Comparison of ENCODE assay signal across 9 cellular contexts in genomic region chr11:102361100-102362021, GRCh38. TPM values are rescaled to one million over a fixed set of nuclear protein-coding genes. Genes with fewer than 3 reads are reported as not detected.
DNase-seq lines count a peak whose midpoint lies in the region; ATAC-seq, FAIRE-seq and TF ChIP-seq lines count a peak whose summit lies in the region.
"Had no signal": no experiment of that assay in that cellular context is flagged by ENCODE, and none has a peak within 500 bp of the region (broad histone marks: within the 10 kb centered on the region; RNA-seq: fewer than 3 reads in every experiment).

No MANE protein-coding gene starts in this region.

- no peaks in the 10 kb centered on the region for H3K27me3 Mint-ChIP-seq in effector memory CD8-positive, alpha-beta T cell

- peaks cover 22 to 47% of the 10 kb centered on the region in 2 donors for H3K4me1 Mint-ChIP-seq in effector memory CD8-positive, alpha-beta T cell (ENCODE audit: low read depth in 2 of 2)

- ATAC-seq in GM21619 (IDR thresholded peaks at IDR 0.05; ENCODE audit: unreplicated experiment) = peak; percentile 92
- peak; percentile 86 for ATAC-seq in effector memory CD8-positive, alpha-beta T cell (replicated peaks)

- no peak for DNase-seq in GM12891 (ENCODE audit: insufficient read length, low spot score)
- peak in 2 of 3 experiments; percentile 24 to 31 for DNase-seq in effector memory CD8-positive, alpha-beta T cell
- no peak for DNase-seq in dermis blood vessel endothelial cell
- DNase-seq in SIG-M5 treated with dmso at 0.1 percent for 504 hours (lab: John Stamatoyannopoulos, UW; ENCODE audit: unreplicated experiment) = no peak
- no peak for DNase-seq in NCI-H1694 treated with DMSO at 0.1 percent for 48 hours (lab: John Stamatoyannopoulos, UW)
- no peak for DNase-seq in NCI-H1092 treated with DMSO at 0.1 percent for 48 hours (lab: John Stamatoyannopoulos, UW)
- DNase-seq: esophagus squamous epithelium had no signal

- H3K36me3 ChIP-seq in KOPT-K1 (ENCODE audit: insufficient read depth, low read length) = peaks cover 44% of the 10 kb centered on the region

- H3K4me3 Mint-ChIP-seq in effector memory CD8-positive, alpha-beta T cell = peak overlapping the region; percentile 58 to 69

- no peaks in the 10 kb centered on the region for H3K9me3 Mint-ChIP-seq in effector memory CD8-positive, alpha-beta T cell

- peaks cover 9% of the 10 kb centered on the region for H3K9me3 ChIP-seq in KOPT-K1 (ENCODE audit: insufficient read depth, low read length, poor library complexity, severe bottlenecking)
- H3K9me3 ChIP-seq: esophagus squamous epithelium had no signal

- peak overlapping the region; percentile 90 to 93 for H3K27ac Mint-ChIP-seq in effector memory CD8-positive, alpha-beta T cell

- peak; percentile 38 for FAIRE-seq in GM12891 (lab: Jason Lieb, UNC)

- peak overlapping the region; percentile 49 for H3K27ac ChIP-seq in KOPT-K1 (ENCODE audit: low read depth, low read length, poor library complexity, severe bottlenecking)
- H3K27ac ChIP-seq: esophagus squamous epithelium had no signal

- peaks cover 52% of the 10 kb centered on the region for H3K36me3 Mint-ChIP-seq in effector memory CD8-positive, alpha-beta T cell (ENCODE audit: insufficient read depth)

- no peak for TF ChIP-seq POLR2A in GM12891 (IDR thresholded peaks at IDR 0.05; ENCODE audit: low read depth, low read length)

TF ChIP-seq in GM12891, 5 proteins besides CTCF, POLR2A, EP300 and RAD21:
- TF ChIP-seq TAF1 (IDR thresholded peaks at IDR 0.05; ENCODE audit: low read depth, low read length) = no peak
- no peak for TF ChIP-seq POLR2AphosphoS5 (IDR thresholded peaks at IDR 0.05; ENCODE audit: low read depth, low read length)
- TF ChIP-seq POU2F2 (IDR thresholded peaks at IDR 0.05; ENCODE audit: low read depth, low read length) = no peak
- no peak for TF ChIP-seq SPI1 (IDR thresholded peaks at IDR 0.05; ENCODE audit: low read depth, low read length)
- no peak for TF ChIP-seq PAX5 (IDR thresholded peaks at IDR 0.05; ENCODE audit: insufficient read depth, low read length, severe bottlenecking)

RNA-seq across cellular contexts. Expression of gene BIRC2, which starts 14.3 kb away (rescaled TPM):
- polyA plus RNA-seq in GM12891 (2012; ENCODE audit: low read depth, missing spikeins) = 19.6 TPM
- total RNA-seq in dermis blood vessel endothelial cell = 57.8 and 70.1 TPM in 2 replicates

RNA-seq across cellular contexts. Expression of gene BIRC3, which starts 44.1 kb away (rescaled TPM):
- polyA plus RNA-seq in GM12891 (2012; ENCODE audit: low read depth, missing spikeins) = 42.0 TPM
- 3.6 and 8.7 TPM in 2 replicates for total RNA-seq in dermis blood vessel endothelial cell

Comparison
In these comparisons a context has a peak if more than half of its experiments do, and no peak if none do; other contexts are left out.
1. DNase-seq: peak in effector memory CD8-positive, alpha-beta T cell (2 of 3); none in GM12891 (single experiment), dermis blood vessel endothelial cell (single experiment), SIG-M5 treated with dmso at 0.1 percent for 504 hours (single experiment), NCI-H1694 treated with DMSO at 0.1 percent for 48 hours (single experiment) and NCI-H1092 treated with DMSO at 0.1 percent for 48 hours (single experiment).